ENCODE assay signal across 20 cellular contexts in genomic region chr10:3129581-3130340, GRCh38.
"Had no signal": no experiment of that assay in that cellular context is flagged by ENCODE, and none has a peak within 500 bp of the region (broad histone marks: within the 10 kb centered on the region; RNA-seq: fewer than 3 reads in every experiment).

No MANE protein-coding gene starts in this region.

- H3K4me3 ChIP-seq: body of pancreas, dorsolateral prefrontal cortex, lower lobe of right lung, suprapubic skin, transverse colon had no signal

- H3K9me3 Mint-ChIP-seq: activated CD4-positive, alpha-beta T cell treated with anti-CD3 and anti-CD28 coated beads, Interleukin-2, amount 10 ng/mL, durations not matched to agents 7 days and 5 days; activated T-helper 1 cell treated with anti-CD3 and anti-CD28 coated beads, Interleukin-12 subunit alpha, Interleukin-12 subunit beta, Interleukin-2, Interleukin-4 antibody, amounts not matched to agents 30 ng/mL and 10 ng/mL and 1 ng/mL, durations not matched to agents 14 hours and 24 hours and 36 hours; nephron; stimulated activated naive CD8-positive, alpha-beta T cell treated with anti-CD3 and anti-CD28 coated beads, Interleukin-15, amount 100 ng/mL, for 72 hours; T-helper 1 cell treated with Interleukin-12 subunit alpha and Interleukin-12 subunit beta and Interleukin-4 antibody, amounts not matched to agents 30 μg/mL and 1 μg/mL, for 36 hours had no signal

- H3K27me3 ChIP-seq: body of pancreas, dorsolateral prefrontal cortex, suprapubic skin, transverse colon had no signal

- H3K4me1 Mint-ChIP-seq: activated CD4-positive, alpha-beta T cell treated with anti-CD3 and anti-CD28 coated beads, Interleukin-2, amount 10 ng/mL, durations not matched to agents 7 days and 5 days; stimulated activated naive CD8-positive, alpha-beta T cell treated with anti-CD3 and anti-CD28 coated beads, Interleukin-15, amount 100 ng/mL, for 72 hours had no signal

- H3K27me3 Mint-ChIP-seq: activated CD4-positive, alpha-beta T cell treated with anti-CD3 and anti-CD28 coated beads, Interleukin-2, amount 10 ng/mL, durations not matched to agents 7 days and 5 days; activated naive CD8-positive, alpha-beta T cell; progenitor cell of endocrine pancreas; stimulated activated naive CD8-positive, alpha-beta T cell treated with anti-CD3 and anti-CD28 coated beads, Interleukin-15, amount 100 ng/mL, for 72 hours had no signal

- ATAC-seq: activated CD4-positive, CD25-positive, alpha-beta regulatory T cell treated with anti-CD3 and anti-CD28 coated beads, Interleukin-2, amount 50 U/mL, for 24 hours; body of pancreas; lower lobe of right lung; stimulated activated naive CD8-positive, alpha-beta T cell treated with anti-CD3 and anti-CD28 coated beads, Interleukin-15, amount 100 ng/mL, for 72 hours had no signal

- H3K9me3 ChIP-seq: lower lobe of right lung, suprapubic skin, transverse colon had no signal

- H3K27ac Mint-ChIP-seq: activated CD4-positive, alpha-beta T cell treated with anti-CD3 and anti-CD28 coated beads, Interleukin-2, amount 10 ng/mL, durations not matched to agents 7 days and 5 days; activated T-helper 1 cell treated with anti-CD3 and anti-CD28 coated beads, Interleukin-12 subunit alpha, Interleukin-12 subunit beta, Interleukin-2, Interleukin-4 antibody, amounts not matched to agents 30 ng/mL and 10 ng/mL and 1 ng/mL, durations not matched to agents 14 hours and 24 hours and 36 hours; mesothelial cell of epicardium; nephron; progenitor cell of endocrine pancreas; T-helper 1 cell treated with Interleukin-12 subunit alpha and Interleukin-12 subunit beta and Interleukin-4 antibody, amounts not matched to agents 30 μg/mL and 1 μg/mL, for 36 hours had no signal

- H3K4me3 Mint-ChIP-seq: activated CD4-positive, alpha-beta T cell treated with anti-CD3 and anti-CD28 coated beads, Interleukin-2, amount 10 ng/mL, durations not matched to agents 7 days and 5 days; activated naive CD8-positive, alpha-beta T cell; activated T-helper 1 cell treated with anti-CD3 and anti-CD28 coated beads, Interleukin-12 subunit alpha, Interleukin-12 subunit beta, Interleukin-2, Interleukin-4 antibody, amounts not matched to agents 30 ng/mL and 10 ng/mL and 1 ng/mL, durations not matched to agents 14 hours and 24 hours and 36 hours; mesothelial cell of epicardium; nephron; stimulated activated naive CD8-positive, alpha-beta T cell treated with anti-CD3 and anti-CD28 coated beads, Interleukin-15, amount 100 ng/mL, for 72 hours; T-helper 1 cell treated with Interleukin-12 subunit alpha and Interleukin-12 subunit beta and Interleukin-4 antibody, amounts not matched to agents 30 μg/mL and 1 μg/mL, for 36 hours had no signal

- DNase-seq: activated CD4-positive, alpha-beta T cell treated with anti-CD3 and anti-CD28 coated beads, Interleukin-2, amount 10 ng/mL, durations not matched to agents 7 days and 5 days; amygdala; body of pancreas; central memory CD4-positive, alpha-beta T cell; dorsolateral prefrontal cortex; hypothalamus; islet precursor cell; lower lobe of right lung; occipital lobe; stimulated activated CD4-positive, alpha-beta T cell treated with anti-CD3 and anti-CD28 coated beads, Interleukin-2, amount 100 ng/mL, for 24 hours; stimulated activated naive CD8-positive, alpha-beta T cell treated with anti-CD3 and anti-CD28 coated beads, Interleukin-15, amount 100 ng/mL, for 72 hours; transverse colon had no signal

- H3K27ac ChIP-seq: body of pancreas, lower lobe of right lung, suprapubic skin, transverse colon had no signal
